Comparison of ENCODE assay signal across 15 cellular contexts in genomic region chr10:71990706-71991269, GRCh38. TPM values are rescaled to one million over a fixed set of nuclear protein-coding genes. Genes with fewer than 3 reads are reported as not detected.
DNase-seq lines count a peak whose midpoint lies in the region; ATAC-seq and TF ChIP-seq lines count a peak whose summit lies in the region.
"Had no signal": no experiment of that assay in that cellular context is flagged by ENCODE, and none has a peak within 500 bp of the region (broad histone marks: within the 10 kb centered on the region; RNA-seq: fewer than 3 reads in every experiment).

No MANE protein-coding gene starts in this region.

- H3K27me3 ChIP-seq in right atrium auricular region (no peaks in the 10 kb centered on the region), thymus (ENCODE audit: control insufficient read depth, insufficient read depth) (no peaks in the 10 kb centered on the region)

- H3K4me1 Mint-ChIP-seq in mesothelial cell of epicardium = peaks cover 19% of the 10 kb centered on the region
- peaks cover 52% of the 10 kb centered on the region for H3K4me1 Mint-ChIP-seq in chondrocyte (ENCODE audit: low read depth)
- no peaks in the 10 kb centered on the region for H3K4me1 Mint-ChIP-seq in WTC11

- H3K9me3 ChIP-seq in right atrium auricular region = no peaks in the 10 kb centered on the region
- H3K9me3 ChIP-seq in thymus (ENCODE audit: control insufficient read depth) = no peaks in the 10 kb centered on the region

- H3K27me3 Mint-ChIP-seq in mesothelial cell of epicardium (ENCODE audit: low read depth) (no peaks in the 10 kb centered on the region), chondrocyte (ENCODE audit: low read depth) (no peaks in the 10 kb centered on the region), WTC11 (ENCODE audit: low read depth) (no peaks in the 10 kb centered on the region)

- POLR2A ChIA-PET in WTC11 (lab: Charles Lee) = no interaction called here

- H3K27ac ChIP-seq in right atrium auricular region (peak overlapping the region in 1 of 2 donors; percentile 24), thymus (ENCODE audit: low read depth) (peak overlapping the region; percentile 46)
- H3K27ac ChIP-seq: C4-2B had no signal

- WGBS in thymus = 94% methylated on average over 7 of the region's 7 CpGs

- H3K4me1 ChIP-seq in right atrium auricular region (peaks cover 0 to 54% of the 10 kb centered on the region in 2 donors), thymus (ENCODE audit: control insufficient read depth, insufficient read depth, low read length) (no peaks in the 10 kb centered on the region)

- CTCF ChIA-PET in WTC11 (lab: Charles Lee) = no interaction called here

- intact Hi-C loops in left ventricle myocardium superior (cut with micrococcal nuclease) = no loop called here

- H3K4me3 Mint-ChIP-seq in mesothelial cell of epicardium (no peak overlapping the region), chondrocyte (ENCODE audit: unreplicated experiment) (no peak overlapping the region), WTC11 (no peak overlapping the region)

- H3K36me3 Mint-ChIP-seq in mesothelial cell of epicardium = peaks cover 23% of the 10 kb centered on the region
- peaks cover 7% of the 10 kb centered on the region for H3K36me3 Mint-ChIP-seq in chondrocyte (ENCODE audit: low read depth)
- peaks cover 10% of the 10 kb centered on the region for H3K36me3 Mint-ChIP-seq in WTC11

- H3K4me3 ChIP-seq in right atrium auricular region = no peak overlapping the region
- no peak overlapping the region for H3K4me3 ChIP-seq in thymus (ENCODE audit: low read length)

- DNase-seq in left ventricle myocardium superior (peak; percentile 23), right atrium auricular region (ENCODE audit: low spot score) (no peak), mesothelial cell of epicardium (ENCODE audit: low spot score in 2 of 2, unreplicated experiment in 2 of 2) (no peak), chondrocyte (ENCODE audit: low spot score) (no peak), WTC11 (ENCODE audit: low spot score) (no peak)
- no peak for DNase-seq in stimulated activated naive CD8-positive, alpha-beta T cell treated with anti-CD3 and anti-CD28 coated beads, Interleukin-15, Interleukin-2, amounts not matched to agents 100 U/mL and 50 U/mL, for 24 hours
- DNase-seq: DMS153, EL, Karpas-422, NCI-H2029, NCI-H2171 treated with DMSO at 0.1 percent for 48 hours, NCI-H82 had no signal

- peak overlapping the region; percentile 21 for H3K27ac Mint-ChIP-seq in mesothelial cell of epicardium
- no peak overlapping the region for H3K27ac Mint-ChIP-seq in chondrocyte (ENCODE audit: unreplicated experiment)
- no peak overlapping the region for H3K27ac Mint-ChIP-seq in WTC11

- no peak for TF ChIP-seq CTCF in right atrium auricular region (IDR thresholded peaks at IDR 0.05)
- no peak for TF ChIP-seq CTCF in mesothelial cell of epicardium (IDR thresholded peaks at IDR 0.05; ENCODE audit: unreplicated experiment)
- TF ChIP-seq CTCF in chondrocyte (IDR thresholded peaks at IDR 0.05) = no peak
- no peak for TF ChIP-seq CTCF in WTC11 (IDR thresholded peaks at IDR 0.05)

- H3K36me3 ChIP-seq in right atrium auricular region (no peaks in the 10 kb centered on the region), thymus (ENCODE audit: control insufficient read depth, insufficient read depth) (no peaks in the 10 kb centered on the region)

- ATAC-seq in left ventricle myocardium superior (no peak), esophagus mucosa (peak; percentile 87), WTC11 (no peak)
- ATAC-seq in stimulated activated naive CD8-positive, alpha-beta T cell treated with anti-CD3 and anti-CD28 coated beads, Interleukin-15, Interleukin-2, amounts not matched to agents 100 U/mL and 50 U/mL, for 24 hours = no peak

- H3K9me3 Mint-ChIP-seq in mesothelial cell of epicardium (peaks cover 12% of the 10 kb centered on the region), chondrocyte (ENCODE audit: low read depth) (peaks cover 8% of the 10 kb centered on the region), WTC11 (peaks cover 15% of the 10 kb centered on the region)

TF ChIP-seq in WTC11, 78 proteins besides CTCF, POLR2A, EP300 and RAD21:
- TF ChIP-seq MXD4 (CRISPR knock-in tag; IDR thresholded peaks at IDR 0.05; ENCODE audit: borderline replicate concordance) (no peak), ZNF425 (CRISPR knock-in tag; conservative IDR thresholded peaks at IDR 0.05) (no peak), SMAD3 (CRISPR knock-in tag; IDR thresholded peaks at IDR 0.05; ENCODE audit: borderline replicate concordance) (no peak), NFE2L1 (CRISPR knock-in tag; IDR thresholded peaks at IDR 0.05) (no peak), MAX (CRISPR knock-in tag; IDR thresholded peaks at IDR 0.05) (no peak), JUN (CRISPR knock-in tag; IDR thresholded peaks at IDR 0.05) (no peak)

RNA-seq across cellular contexts. Expression of gene CHST3, which starts 26.6 kb away (rescaled TPM):
- total RNA-seq in left ventricle myocardium superior = 18.5 TPM
- total RNA-seq in right atrium auricular region = 10 to 100 TPM; 21.3 to 45.4 TPM
- 9.0 TPM for total RNA-seq in esophagus mucosa
- total RNA-seq in mesothelial cell of epicardium = 26.2 to 27.6 TPM (median 26.3 TPM) in 3 replicates
- 2.5 TPM for polyA plus RNA-seq in thymus
- total RNA-seq in chondrocyte = 43.9 to 65.4 TPM (median 63.2 TPM) in 3 replicates
- total RNA-seq in WTC11 (2021) = 5.6 to 7.0 TPM (median 5.9 TPM) in 3 replicates
